Comparison of ENCODE assay signal across 15 cellular contexts in the genomic region with DNA sequence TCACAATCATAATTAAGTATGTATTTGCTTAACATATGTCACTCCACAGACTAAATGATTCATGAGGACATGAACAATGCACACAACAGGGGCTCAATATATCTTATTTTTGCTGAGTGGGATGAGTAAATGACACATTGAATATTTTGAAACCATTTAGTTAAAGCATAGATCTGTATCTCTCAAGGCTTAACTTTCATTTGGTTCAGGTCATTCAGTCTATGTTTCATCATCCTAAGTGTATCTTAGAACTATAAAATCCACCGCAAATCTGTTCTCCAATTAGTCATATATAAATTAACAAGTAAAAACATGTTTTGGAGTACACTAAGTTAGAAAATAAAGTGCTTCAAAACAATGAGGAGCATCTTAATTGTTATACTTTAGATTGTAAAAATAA. TPM values are rescaled to one million over a fixed set of nuclear protein-coding genes. Genes with fewer than 3 reads are reported as not detected.
DNase-seq lines count a peak whose midpoint lies in the region; ATAC-seq, FAIRE-seq and TF ChIP-seq lines count a peak whose summit lies in the region.
"Had no signal": no experiment of that assay in that cellular context is flagged by ENCODE, and none has a peak within 500 bp of the region (broad histone marks: within the 10 kb centered on the region; RNA-seq: fewer than 3 reads in every experiment).

No MANE protein-coding gene starts in this region.

- peak; percentile 14 for FAIRE-seq in colon (lab: Jason Lieb, UNC)
- FAIRE-seq: A204.1, H54 had no signal

- peak; percentile 94 for ATAC-seq in foreskin keratinocyte
- ATAC-seq in GM19455 (IDR thresholded peaks at IDR 0.05; ENCODE audit: unreplicated experiment) = no peak
- no peak for ATAC-seq in right lobe of liver

- no peak overlapping the region for H3K4me3 ChIP-seq in right lobe of liver
- H3K4me3 ChIP-seq in esophagus muscularis mucosa = no peak overlapping the region
- H3K4me3 ChIP-seq: GM23248 had no signal

- H3K4me1 ChIP-seq in foreskin keratinocyte = peaks cover 17% of the 10 kb centered on the region
- H3K4me1 ChIP-seq in right lobe of liver = no peaks in the 10 kb centered on the region
- no peaks in the 10 kb centered on the region for H3K4me1 ChIP-seq in esophagus muscularis mucosa

- H3K27ac ChIP-seq in RWPE1 (no peak overlapping the region), foreskin keratinocyte (no peak overlapping the region), right lobe of liver (no peak overlapping the region), esophagus muscularis mucosa (replicated peaks in 1 of 4) (no peak overlapping the region)
- H3K27ac ChIP-seq: GM23248 had no signal

- DNase-seq in HT-29 (ENCODE audit: low spot score) (peak; percentile 32), RWPE1 (ENCODE audit: low spot score) (peak; percentile 74), foreskin keratinocyte (peak; percentile 83 to 90), right lobe of liver (no peak), esophagus muscularis mucosa (ENCODE audit: extremely low spot score) (no peak), globus pallidus (ENCODE audit: low spot score) (no peak)
- DNase-seq: C1 segment of cervical spinal cord; Calu3; CD4-positive, alpha-beta T cell; DMS 273 treated with DMSO at 0.1 percent for 48 hours; GM23248 had no signal

- TF ChIP-seq POLR2A in right lobe of liver (IDR thresholded peaks at IDR 0.05) = no peak
- TF ChIP-seq POLR2A in esophagus muscularis mucosa (IDR thresholded peaks at IDR 0.05; ENCODE audit: low read depth) = no peak

- H3K9me3 ChIP-seq in right lobe of liver (no peaks in the 10 kb centered on the region), esophagus muscularis mucosa (no peaks in the 10 kb centered on the region)

- intact Hi-C loops in right lobe of liver (cut with DNase I) = no loop called here
- intact Hi-C loops in esophagus muscularis mucosa (cut with DNase I) = no loop called here

- H3K36me3 ChIP-seq in right lobe of liver (no peaks in the 10 kb centered on the region), esophagus muscularis mucosa (no peaks in the 10 kb centered on the region)

- TF ChIP-seq CTCF in RWPE1 (conservative IDR thresholded peaks at IDR 0.05; ENCODE audit: low read depth) (no peak), foreskin keratinocyte (conservative IDR thresholded peaks at IDR 0.05) (no peak), right lobe of liver (IDR thresholded peaks at IDR 0.05) (no peak), esophagus muscularis mucosa (IDR thresholded peaks at IDR 0.05) (no peak)

- no peaks in the 10 kb centered on the region for H3K27me3 ChIP-seq in foreskin keratinocyte
- no peaks in the 10 kb centered on the region for H3K27me3 ChIP-seq in right lobe of liver
- no peaks in the 10 kb centered on the region for H3K27me3 ChIP-seq in esophagus muscularis mucosa

- POLR2A ChIA-PET in RWPE1 (lab: Yijun Ruan, JAX; ENCODE audit: low non-redundant PET) = no interaction called here

- CTCF ChIA-PET in RWPE1 (lab: Yijun Ruan, JAX) = interaction anchor here (0.5 kb wide), 1 partner anchor 180 kb away, joined by 3 read pairs; no protein-coding TSS in a partner anchor

- TF ChIP-seq EP300 in esophagus muscularis mucosa (IDR thresholded peaks at IDR 0.05) = no peak

- 67% methylated on average over 1 of the region's 1 CpG for WGBS in right lobe of liver (ENCODE audit: insufficient coverage, low coverage, low lambda C conversion rate, missing lambda C conversion rate)
- 95% methylated on average over 1 of the region's 1 CpG for WGBS in esophagus muscularis mucosa

RNA-seq across cellular contexts. Expression of a gene that starts 45.8 kb away (rescaled TPM):
- 156 and 173 TPM in 2 replicates for total RNA-seq in HT-29 (2014; rRNA removed; shearing (Covaris generic))
- total RNA-seq in foreskin keratinocyte (1,077 and 1,617 TPM in 2 replicates), right lobe of liver (1 to 10 TPM in 1 of 6 experiments, under 1 TPM in 2, not detected in 3; 0.24 to 2.7 (median 0.39) TPM), esophagus muscularis mucosa (10 to 100 TPM in 1 of 4 donors, 1 to 10 TPM in 3; 1.4 to 18.6 (median 4.4) TPM)
- 980 and 1,643 TPM in 2 replicates for polyA plus RNA-seq in foreskin keratinocyte

Comparison
In these comparisons a context has a peak if more than half of its experiments do, and no peak if none do; other contexts are left out.
1. DNase-seq: peak in HT-29 (single experiment), RWPE1 (single experiment) and foreskin keratinocyte (2 of 2); none in right lobe of liver (0 of 3), esophagus muscularis mucosa (single experiment) and globus pallidus (single experiment).